Comparison of ENCODE assay signal across 24 cellular contexts in genomic region chr3:73068419-73068818, GRCh38.
"Had no signal": no experiment of that assay in that cellular context is flagged by ENCODE, and none has a peak within 500 bp of the region (broad histone marks: within the 10 kb centered on the region; RNA-seq: fewer than 3 reads in every experiment).

No MANE protein-coding gene starts in this region.

- H3K27me3 ChIP-seq: brain microvascular endothelial cell, cardiac muscle cell, Peyer's patch had no signal

- H3K4me1 ChIP-seq: Peyer's patch had no signal

- H3K4me3 ChIP-seq: cardiac muscle cell, Peyer's patch had no signal

- ATAC-seq: activated CD8-positive, alpha-beta memory T cell treated with anti-CD3 and anti-CD28 coated beads, Interleukin-2, amount 10 ng/mL, durations not matched to agents 7 days and 5 days; T-helper 17 cell had no signal

- DNase-seq: activated B cell treated with CpG ODN at 0.5 μM for 24 hours; activated CD4-positive, alpha-beta T cell treated with anti-CD3 and anti-CD28 coated beads for 1 hour; activated CD4-positive, alpha-beta T cell treated with anti-CD3 and anti-CD28 coated beads, Interleukin-2, amount 10 ng/mL, durations not matched to agents 24 days and 14 days; activated CD4-positive, alpha-beta T cell treated with anti-CD3 and anti-CD28 coated beads, Interleukin-2, amount 50 U/mL, for 48 hours; activated CD8-positive, alpha-beta memory T cell treated with anti-CD3 and anti-CD28 coated beads, Interleukin-2, amount 10 ng/mL, durations not matched to agents 7 days and 5 days; activated effector memory CD4-positive, alpha-beta T cell treated with Interleukin-2 at 50 U/mL for 16 hours; activated naive CD4-positive, alpha-beta T cell; activated T-cell treated with anti-CD3 and anti-CD28 coated beads, Interleukin-2, amount 50 U/mL, for 24 hours; amygdala; brain microvascular endothelial cell; Kasumi-1; NCI-H146; NCI-H187 treated with DMSO at 0.1 percent for 48 hours; NCI-H2081 treated with DMSO at 0.1 percent for 48 hours; NCI-H446; NCI-H524; Peyer's patch; SHP77 treated with DMSO at 0.1 percent for 48 hours; T-helper 17 cell; T-helper 9 cell had no signal

- H3K9me3 ChIP-seq: Peyer's patch had no signal

- FAIRE-seq: astrocyte, TTC549 had no signal

- H3K27ac ChIP-seq: brain microvascular endothelial cell, cardiac muscle cell, Peyer's patch, RWPE1 had no signal
